In the genomic region with DNA sequence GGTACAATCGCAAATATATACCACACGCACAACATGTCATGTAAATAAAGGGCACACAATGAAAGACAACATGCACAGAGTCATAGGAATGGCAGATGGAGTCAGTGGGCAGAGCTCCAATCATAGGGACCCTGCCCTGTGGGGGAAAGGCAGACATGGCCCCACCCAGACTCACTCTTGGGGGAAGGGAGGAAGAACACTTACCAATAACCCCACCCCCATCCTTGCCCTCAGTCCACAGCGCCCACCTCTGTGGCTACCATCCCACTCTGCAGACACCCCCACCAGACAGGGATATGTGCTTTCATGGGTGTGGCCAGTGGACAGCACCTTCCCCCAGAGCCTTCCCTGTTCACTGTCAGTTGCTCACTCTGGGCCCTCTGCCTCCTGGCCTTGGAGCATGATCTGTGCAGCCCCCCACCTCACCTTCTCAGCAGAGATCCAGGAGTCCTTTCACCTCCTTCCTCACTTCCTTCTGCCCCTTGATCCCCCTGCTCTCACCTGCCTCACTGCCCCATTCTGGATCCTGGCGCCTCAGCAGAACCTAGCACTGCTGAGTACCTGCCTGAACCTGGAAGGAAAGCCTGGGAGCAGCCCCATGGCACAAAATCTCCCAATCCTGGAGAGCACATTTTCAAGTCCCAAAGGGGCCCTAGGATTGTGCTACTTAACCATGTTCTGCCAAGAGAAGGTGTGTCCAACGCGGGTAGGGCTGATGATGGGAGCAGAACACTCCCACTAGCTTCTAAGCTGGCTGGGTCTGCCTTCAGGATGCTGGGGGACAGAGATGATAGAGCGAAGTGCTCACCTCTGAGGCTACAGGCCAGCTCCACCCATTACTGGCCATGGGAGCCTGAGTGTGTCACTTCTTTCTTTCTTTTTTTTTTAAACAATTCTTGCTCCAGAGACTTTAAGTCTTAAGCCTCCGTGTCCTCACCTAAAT, we compare ENCODE assay signal across 8 cellular contexts. TPM values are rescaled to one million over a fixed set of nuclear protein-coding genes. Genes with fewer than 3 reads are reported as not detected.
DNase-seq lines count a peak whose midpoint lies in the region; ATAC-seq, FAIRE-seq and TF ChIP-seq lines count a peak whose summit lies in the region.

No MANE protein-coding gene starts in this region.

- no peaks in the 10 kb centered on the region for H3K27me3 Mint-ChIP-seq in T-helper 17 cell

- H3K36me3 ChIP-seq in BLaER1: peaks cover 18% of the 10 kb centered on the region
- H3K36me3 ChIP-seq in kidney (ENCODE audit: control insufficient read depth in 1 of 2, insufficient read depth in 2 of 2, low read length in 2 of 2): no peaks in the 10 kb centered on the region

- peaks cover 68% of the 10 kb centered on the region for H3K4me1 Mint-ChIP-seq in T-helper 17 cell

- peak overlapping the region; percentile 99 for H3K4me3 Mint-ChIP-seq in T-helper 17 cell

- H3K27ac ChIP-seq in BLaER1 (peak overlapping the region; percentile 94), kidney (ENCODE audit: low read depth in 2 of 2, low read length in 2 of 2) (no peak overlapping the region)

- H4K20me1 ChIP-seq in BLaER1: no peaks in the 10 kb centered on the region

- peak overlapping the region; percentile 75 for H3K4me3 ChIP-seq in BLaER1
- no peak overlapping the region for H3K4me3 ChIP-seq in kidney (ENCODE audit: low read length in 2 of 2)

- H3K27me3 ChIP-seq in BLaER1: no peaks in the 10 kb centered on the region

- H3K36me3 Mint-ChIP-seq in T-helper 17 cell (ENCODE audit: low read depth): peaks cover 13% of the 10 kb centered on the region

- DNase-seq in T-helper 17 cell: no peak
- peak; percentile 50 for DNase-seq in kidney
- no peak for DNase-seq in EL
- DNase-seq in medulla oblongata (ENCODE audit: extremely low spot score): no peak
- no peak for DNase-seq in HuH-7 (ENCODE audit: low spot score)

- ATAC-seq in T-helper 17 cell (no peak), HG02610 (IDR thresholded peaks at IDR 0.05; ENCODE audit: unreplicated experiment) (no peak)

- peak overlapping the region; percentile 98 for H3K27ac Mint-ChIP-seq in T-helper 17 cell

- intact Hi-C loops in kidney (cut with DNase I): no loop called here

- FAIRE-seq in kidney (lab: Jason Lieb, UNC): no peak

- in situ Hi-C loops in GM18951 (cut with MboI; ENCODE audit: low sequenced_read_pairs, unreplicated experiment): no loop called here

- H3K9ac ChIP-seq in BLaER1 (peak overlapping the region; percentile 86), kidney (ENCODE audit: low read length in 2 of 2) (no peak overlapping the region)

- H3K4me2 ChIP-seq in BLaER1: peak overlapping the region; percentile 95

- H3K4me1 ChIP-seq in BLaER1 (peaks cover 85% of the 10 kb centered on the region), kidney (ENCODE audit: control insufficient read depth in 1 of 2, insufficient read depth in 1 of 2, low read depth in 1 of 2, low read length in 2 of 2) (peaks cover 0 to 4% of the 10 kb centered on the region in 2 donors)

- no peak for TF ChIP-seq CTCF in kidney (IDR thresholded peaks at IDR 0.05; ENCODE audit: borderline replicate concordance, extremely low read depth, insufficient read depth)

- peak; percentile 22 for TF ChIP-seq POLR2A in GM18951 (IDR thresholded peaks at IDR 0.05; ENCODE audit: extremely low read depth, insufficient read depth, insufficient read length)

- H3K9me3 ChIP-seq in BLaER1 (no peaks in the 10 kb centered on the region), T-helper 17 cell (ENCODE audit: control insufficient read depth, low read length, poor library complexity, severe bottlenecking) (no peaks in the 10 kb centered on the region), kidney (ENCODE audit: control insufficient read depth in 1 of 2, low read length in 2 of 2) (no peaks in the 10 kb centered on the region)

RNA-seq across cellular contexts. Expression of a gene that starts 1.5 kb away (rescaled TPM):
- total RNA-seq in T-helper 17 cell (10 to 100 TPM; 69.9 to 96.9 TPM), kidney (17.4 TPM)
- 6.9 TPM for polyA plus RNA-seq in kidney (ENCODE audit: insufficient read depth, low read depth, low replicate concordance)

RNA-seq across cellular contexts. Expression of a gene that starts 35.7 kb away (rescaled TPM):
- total RNA-seq in T-helper 17 cell (10 to 100 TPM; 37.2 to 51.5 TPM), kidney (38.3 TPM)
- 17.1 TPM for polyA plus RNA-seq in kidney (ENCODE audit: insufficient read depth, low read depth, low replicate concordance)

RNA-seq across cellular contexts. Expression of a gene that starts 48.1 kb away (rescaled TPM):
- total RNA-seq in T-helper 17 cell (100 to 1,000 TPM; 103 to 118 TPM), kidney (10.9 TPM)
- 3.1 TPM for polyA plus RNA-seq in kidney (ENCODE audit: insufficient read depth, low read depth, low replicate concordance)
